In genomic region chr2:226445216-226445861, GRCh38 we compare ENCODE assay signal across 26 cellular contexts.
"Had no signal": no experiment of that assay in that cellular context is flagged by ENCODE, and none has a peak within 500 bp of the region (broad histone marks: within the 10 kb centered on the region; RNA-seq: fewer than 3 reads in every experiment).

No MANE protein-coding gene starts in this region.

- H3K4me1 ChIP-seq: prostate gland had no signal

- H3K4me3 ChIP-seq: ascending aorta, ovary, prostate gland, right atrium auricular region, skin epidermis, tibial artery had no signal

- H3K9me3 ChIP-seq: ascending aorta, ovary, prostate gland, right atrium auricular region, tibial artery had no signal

- ATAC-seq: activated CD4-positive, alpha-beta T cell treated with anti-CD3 and anti-CD28 coated beads for 36 hours; activated naive CD4-positive, alpha-beta T cell treated with anti-CD3 and anti-CD28 coated beads, Interleukin-2, amount 50 U/mL, for 72 hours; activated T-helper 17 cell treated with anti-CD3 and anti-CD28 coated beads, Interleukin-2, amount 50 U/mL, for 72 hours; natural killer cell; stimulated activated effector memory CD8-positive, alpha-beta T cell treated with anti-CD3 and anti-CD28 coated beads, Interleukin-12 subunit alpha, Interleukin-12 subunit beta, amount 100 ng/mL, for 72 hours; stimulated activated naive CD8-positive, alpha-beta T cell treated with anti-CD3 and anti-CD28 coated beads, Interleukin-15, amount 100 ng/mL, for 72 hours had no signal

- H3K27me3 ChIP-seq: ascending aorta, brain microvascular endothelial cell, ovary, right atrium auricular region, tibial artery had no signal

- H3K27ac ChIP-seq: ascending aorta, brain microvascular endothelial cell, ovary, prostate gland, skin epidermis, tibial artery had no signal

- H3K36me3 ChIP-seq: ascending aorta, brain microvascular endothelial cell, ovary, prostate gland, right atrium auricular region, tibial artery had no signal

- DNase-seq: activated B cell treated with CpG ODN at 0.5 μM for 24 hours; activated CD4-positive, alpha-beta T cell treated with anti-CD3 and anti-CD28 coated beads for 36 hours; activated CD4-positive, alpha-beta T cell treated with anti-CD3 and anti-CD28 coated beads, Interleukin-2, amount 50 U/mL, for 4 hours; activated CD8-positive, alpha-beta memory T cell treated with anti-CD3 and anti-CD28 coated beads for 24 hours; activated CD8-positive, alpha-beta memory T cell treated with anti-CD3 and anti-CD28 coated beads, Interleukin-2, amount 50 U/mL, for 4 hours; activated T-cell treated with anti-CD3 and anti-CD28 coated beads, Interleukin-2, amount 50 U/mL, for 24 hours; brain microvascular endothelial cell; caudate nucleus; dermis blood vessel endothelial cell; effector CD8-positive, alpha-beta T cell; erythroblast; foreskin fibroblast; hypothalamus; left cardiac atrium; natural killer cell; ovary; stimulated activated CD4-positive, alpha-beta T cell treated with anti-CD3 and anti-CD28 coated beads, Interleukin-2, amount 100 ng/mL, for 24 hours; stimulated activated naive CD8-positive, alpha-beta T cell treated with anti-CD3 and anti-CD28 coated beads, Interleukin-15, amount 100 ng/mL, for 72 hours; tibial artery had no signal
